24 cellular contexts compared by ENCODE assay signal in the genomic region with DNA sequence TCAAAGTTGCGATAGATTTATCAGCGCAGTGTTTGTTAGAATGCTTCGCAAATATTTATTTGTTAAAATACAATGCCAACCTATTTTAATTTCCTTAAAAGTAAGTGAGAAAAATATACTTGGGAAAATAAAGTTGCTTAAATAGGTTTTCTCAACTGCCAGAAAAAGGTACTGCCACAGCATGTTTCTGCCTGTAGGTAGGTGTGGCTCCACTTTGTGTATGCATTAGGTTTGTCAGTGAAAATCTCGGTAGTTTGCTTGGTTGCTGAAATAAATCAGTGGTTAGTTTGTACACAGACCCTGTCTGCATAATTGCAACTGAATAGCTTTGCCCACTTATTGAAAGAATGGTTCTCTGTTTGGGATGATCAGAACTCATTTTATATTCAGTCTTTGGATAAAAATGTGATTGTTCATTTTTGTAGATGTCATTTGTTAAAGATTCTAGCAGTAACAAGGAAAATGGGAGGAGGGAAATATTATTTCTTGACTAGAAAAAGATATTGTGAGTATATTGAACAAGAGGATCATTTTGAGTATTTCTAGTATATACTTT. TPM values are rescaled to one million over a fixed set of nuclear protein-coding genes. Genes with fewer than 3 reads are reported as not detected.
DNase-seq lines count a peak whose midpoint lies in the region; ATAC-seq and TF ChIP-seq lines count a peak whose summit lies in the region.
"Had no signal": no experiment of that assay in that cellular context is flagged by ENCODE, and none has a peak within 500 bp of the region (broad histone marks: within the 10 kb centered on the region; RNA-seq: fewer than 3 reads in every experiment).

No MANE protein-coding gene starts in this region.

- no peaks in the 10 kb centered on the region for H3K9me3 Mint-ChIP-seq in activated CD4-positive, alpha-beta T cell treated with anti-CD3 and anti-CD28 coated beads, Interleukin-2, amount 10 ng/mL, durations not matched to agents 7 days and 5 days
- H3K9me3 Mint-ChIP-seq: activated naive CD8-positive, alpha-beta T cell treated with anti-CD3 and anti-CD28 coated beads, Interleukin-2, amount 50 U/mL, for 24 hours; neural progenitor cell; stimulated activated naive CD8-positive, alpha-beta T cell treated with anti-CD3 and anti-CD28 coated beads, Interleukin-15, amount 100 ng/mL, for 72 hours; T-cell had no signal

- intact Hi-C loops in ascending aorta (cut with DNase I), result loop anchor here (10.0 kb wide), 1 partner anchor 428 kb away; a partner anchor contains a TSS

- H3K36me3 ChIP-seq in ascending aorta, result no peaks in the 10 kb centered on the region
- H3K36me3 ChIP-seq: brain microvascular endothelial cell, neural progenitor cell had no signal

- CTCF ChIA-PET in activated CD4-positive, alpha-beta T cell treated with anti-CD3 and anti-CD28 coated beads, Interleukin-2, amount 10 ng/mL, durations not matched to agents 7 days and 5 days (lab: Charles Lee), result interaction anchor here (1.2 kb wide), 1 partner anchor 16 kb away, joined by 3 read pairs; no protein-coding TSS in a partner anchor

- TF ChIP-seq CTCF in ascending aorta (IDR thresholded peaks at IDR 0.05) (no peak), foreskin keratinocyte (conservative IDR thresholded peaks at IDR 0.05) (no peak)

- peaks cover 8 to 9% of the 10 kb centered on the region in 2 donors for H3K9me3 ChIP-seq in ascending aorta
- H3K9me3 ChIP-seq: BLaER1, mucosa of descending colon had no signal

- DNase-seq in COLO829 (ENCODE audit: low spot score), result peak; percentile 63
- no peak for DNase-seq in ascending aorta (ENCODE audit: low spot score in 2 of 2)
- peak; percentile 49 to 67 for DNase-seq in foreskin keratinocyte
- DNase-seq in pons (ENCODE audit: low spot score), result peak; percentile 93
- DNase-seq in activated naive CD4-positive, alpha-beta T cell treated with Interleukin-2 at 50 U/mL for 16 hours, result no peak
- DNase-seq in activated CD4-positive, alpha-beta T cell treated with anti-CD3 and anti-CD28 coated beads, Interleukin-2, amount 10 ng/mL, durations not matched to agents 7 days and 5 days, result no peak
- DNase-seq: activated CD4-positive, alpha-beta T cell treated with anti-CD3 and anti-CD28 coated beads for 36 hours; activated naive CD8-positive, alpha-beta T cell treated with anti-CD3 and anti-CD28 coated beads, Interleukin-2, amount 50 U/mL, for 24 hours; brain microvascular endothelial cell; erythroblast; mucosa of descending colon; MV-4-11; NCI-H1930; NCI-H345; NCI-H82; SHP77 treated with DMSO at 0.1 percent for 48 hours; stimulated activated CD4-positive, alpha-beta T cell treated with anti-CD3 and anti-CD28 coated beads, Interleukin-4, amount 100 ng/mL, for 24 hours; stimulated activated naive CD8-positive, alpha-beta T cell treated with anti-CD3 and anti-CD28 coated beads, Interleukin-15, amount 100 ng/mL, for 72 hours; T-cell had no signal

- ATAC-seq in foreskin keratinocyte, result peak; percentile 74
- ATAC-seq in GM21423 (IDR thresholded peaks at IDR 0.05; ENCODE audit: unreplicated experiment), result no peak
- ATAC-seq in GM21381 (IDR thresholded peaks at IDR 0.05; ENCODE audit: unreplicated experiment), result no peak
- ATAC-seq: activated CD4-positive, alpha-beta T cell treated with anti-CD3 and anti-CD28 coated beads for 36 hours; activated naive CD8-positive, alpha-beta T cell treated with anti-CD3 and anti-CD28 coated beads, Interleukin-2, amount 50 U/mL, for 24 hours; mucosa of descending colon; stimulated activated naive CD8-positive, alpha-beta T cell treated with anti-CD3 and anti-CD28 coated beads, Interleukin-15, amount 100 ng/mL, for 72 hours; T-cell had no signal

- peak overlapping the region; percentile 59 to 71 for H3K27ac ChIP-seq in ascending aorta
- H3K27ac ChIP-seq in foreskin keratinocyte, result peak overlapping the region; percentile 60
- H3K27ac ChIP-seq: BLaER1, brain microvascular endothelial cell, KMS-11, neural progenitor cell had no signal

- no peaks in the 10 kb centered on the region for H3K27me3 Mint-ChIP-seq in activated CD4-positive, alpha-beta T cell treated with anti-CD3 and anti-CD28 coated beads, Interleukin-2, amount 10 ng/mL, durations not matched to agents 7 days and 5 days
- H3K27me3 Mint-ChIP-seq: activated CD4-positive, alpha-beta T cell treated with anti-CD3 and anti-CD28 coated beads for 36 hours; activated naive CD8-positive, alpha-beta T cell treated with anti-CD3 and anti-CD28 coated beads, Interleukin-2, amount 50 U/mL, for 24 hours; stimulated activated naive CD8-positive, alpha-beta T cell treated with anti-CD3 and anti-CD28 coated beads, Interleukin-15, amount 100 ng/mL, for 72 hours; T-cell had no signal

- H3K4me3 Mint-ChIP-seq in activated CD4-positive, alpha-beta T cell treated with anti-CD3 and anti-CD28 coated beads, Interleukin-2, amount 10 ng/mL, durations not matched to agents 7 days and 5 days, result no peak overlapping the region
- H3K4me3 Mint-ChIP-seq: activated CD4-positive, alpha-beta T cell treated with anti-CD3 and anti-CD28 coated beads for 36 hours; activated naive CD8-positive, alpha-beta T cell treated with anti-CD3 and anti-CD28 coated beads, Interleukin-2, amount 50 U/mL, for 24 hours; neural progenitor cell; stimulated activated naive CD8-positive, alpha-beta T cell treated with anti-CD3 and anti-CD28 coated beads, Interleukin-15, amount 100 ng/mL, for 72 hours; T-cell had no signal

- POLR2A ChIA-PET in activated CD4-positive, alpha-beta T cell treated with anti-CD3 and anti-CD28 coated beads, Interleukin-2, amount 10 ng/mL, durations not matched to agents 7 days and 5 days (lab: Charles Lee), result no interaction called here

- H3K36me3 Mint-ChIP-seq in activated CD4-positive, alpha-beta T cell treated with anti-CD3 and anti-CD28 coated beads, Interleukin-2, amount 10 ng/mL, durations not matched to agents 7 days and 5 days (ENCODE audit: low read depth), result peaks cover 6% of the 10 kb centered on the region
- H3K36me3 Mint-ChIP-seq: neural progenitor cell had no signal

- peaks cover 6% of the 10 kb centered on the region for H3K4me1 Mint-ChIP-seq in activated CD4-positive, alpha-beta T cell treated with anti-CD3 and anti-CD28 coated beads, Interleukin-2, amount 10 ng/mL, durations not matched to agents 7 days and 5 days
- H3K4me1 Mint-ChIP-seq: neural progenitor cell had no signal

- H3K4me1 ChIP-seq in ascending aorta (peaks cover 2 to 9% of the 10 kb centered on the region in 2 donors), foreskin keratinocyte (peaks cover 51% of the 10 kb centered on the region)
- H3K4me1 ChIP-seq: BLaER1, neural progenitor cell had no signal

- H3K27me3 ChIP-seq in ascending aorta, result no peaks in the 10 kb centered on the region
- H3K27me3 ChIP-seq in foreskin keratinocyte, result no peaks in the 10 kb centered on the region
- H3K27me3 ChIP-seq: BLaER1, brain microvascular endothelial cell, neural progenitor cell had no signal

- H3K27ac Mint-ChIP-seq in activated CD4-positive, alpha-beta T cell treated with anti-CD3 and anti-CD28 coated beads, Interleukin-2, amount 10 ng/mL, durations not matched to agents 7 days and 5 days, result no peak overlapping the region
- H3K27ac Mint-ChIP-seq: activated CD4-positive, alpha-beta T cell treated with anti-CD3 and anti-CD28 coated beads for 36 hours; activated naive CD8-positive, alpha-beta T cell treated with anti-CD3 and anti-CD28 coated beads, Interleukin-2, amount 50 U/mL, for 24 hours; neural progenitor cell; stimulated activated naive CD8-positive, alpha-beta T cell treated with anti-CD3 and anti-CD28 coated beads, Interleukin-15, amount 100 ng/mL, for 72 hours; T-cell had no signal

- peak overlapping the region in 1 of 2 donors; percentile 44 for H3K4me3 ChIP-seq in ascending aorta
- H3K4me3 ChIP-seq: BLaER1, mucosa of descending colon, neural progenitor cell had no signal

RNA-seq across cellular contexts. Expression of a gene that starts 25.7 kb away (rescaled TPM):
- total RNA-seq in ascending aorta (2.6 TPM), foreskin keratinocyte (9.1 and 9.7 TPM in 2 replicates)
- polyA plus RNA-seq in foreskin keratinocyte, result 7.8 and 9.5 TPM in 2 replicates
- total RNA-seq in activated CD4-positive, alpha-beta T cell treated with anti-CD3 and anti-CD28 coated beads, Interleukin-2, amount 10 ng/mL, durations not matched to agents 7 days and 5 days, result 10 to 100 TPM; 11.0 to 11.6 TPM

RNA-seq across cellular contexts. Expression of a gene that starts 26.2 kb away (rescaled TPM):
- total RNA-seq in ascending aorta (20.5 TPM), foreskin keratinocyte (15.4 and 15.5 TPM in 2 replicates)
- polyA plus RNA-seq in foreskin keratinocyte, result 5.4 and 7.1 TPM in 2 replicates
- 10 to 100 TPM; 21.5 to 21.6 TPM for total RNA-seq in activated CD4-positive, alpha-beta T cell treated with anti-CD3 and anti-CD28 coated beads, Interleukin-2, amount 10 ng/mL, durations not matched to agents 7 days and 5 days

Comparison
In these comparisons a context has a peak if more than half of its experiments do, and no peak if none do; other contexts are left out.
1. DNase-seq: peak in COLO829 (single experiment), foreskin keratinocyte (2 of 2) and pons (single experiment); none in ascending aorta (0 of 2), activated naive CD4-positive, alpha-beta T cell treated with Interleukin-2 at 50 U/mL for 16 hours (single experiment) and activated CD4-positive, alpha-beta T cell treated with anti-CD3 and anti-CD28 coated beads, Interleukin-2, amount 10 ng/mL, durations not matched to agents 7 days and 5 days (single experiment).